Comparison of ENCODE assay signal across 17 cellular contexts in the genomic region with DNA sequence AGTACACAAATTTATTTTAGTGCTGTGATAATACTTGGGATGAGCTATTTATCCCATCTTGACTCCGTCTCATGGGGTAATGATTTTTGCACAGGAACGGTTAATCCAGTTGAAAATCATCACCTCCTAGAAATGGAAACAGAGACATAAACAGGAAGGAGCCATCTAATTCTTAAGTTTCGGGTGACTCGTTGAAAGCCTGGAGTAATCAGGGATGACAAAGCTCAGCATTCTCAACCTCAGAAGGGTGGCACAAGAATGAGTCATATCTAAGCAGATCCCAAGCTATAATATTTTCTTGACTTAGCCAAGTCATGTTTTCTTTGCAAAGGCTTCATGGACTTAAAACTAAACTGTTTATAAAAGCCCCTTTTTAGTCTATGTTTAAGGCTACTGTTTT.
A peak's percentile ranks its signal among the peaks of the same experiment; 100 is the strongest.
DNase-seq lines count a peak whose midpoint lies in the region; ATAC-seq, FAIRE-seq and TF ChIP-seq lines count a peak whose summit lies in the region.
"Had no signal": no experiment of that assay in that cellular context is flagged by ENCODE, and none has a peak within 500 bp of the region (broad histone marks: within the 10 kb centered on the region; RNA-seq: fewer than 3 reads in every experiment).

No MANE protein-coding gene starts in this region.

- TSS peak; percentile 86 for BruUV-seq in MCF 10A (replicated peaks; lab: Mats Ljungman, UMichigan)

- POLR2A ChIA-PET in MCF 10A (lab: Yijun Ruan, JAX) = interaction anchor here (0.6 to 0.9 kb wide), 2 partner anchors 71 to 125 kb away, joined by 3 read pairs; no protein-coding TSS in a partner anchor

- H3K4me1 Mint-ChIP-seq in MCF 10A (ENCODE audit: insufficient read depth, unreplicated experiment) = no peaks in the 10 kb centered on the region
- no peaks in the 10 kb centered on the region for H3K4me1 Mint-ChIP-seq in activated T-helper 17 cell treated with anti-CD3 and anti-CD28 coated beads, Interleukin-2, amount 50 U/mL, for 72 hours
- H3K4me1 Mint-ChIP-seq: naive thymus-derived CD4-positive, alpha-beta T cell had no signal

- H3K9me3 Mint-ChIP-seq in MCF 10A (ENCODE audit: unreplicated experiment) = no peaks in the 10 kb centered on the region
- H3K9me3 Mint-ChIP-seq in activated T-helper 17 cell treated with anti-CD3 and anti-CD28 coated beads, Interleukin-2, amount 50 U/mL, for 72 hours = no peaks in the 10 kb centered on the region
- H3K9me3 Mint-ChIP-seq: endodermal cell, WTC11 had no signal

- FAIRE-seq in urothelium cell line (lab: Jason Lieb, UNC) = no peak
- FAIRE-seq: A204.1 had no signal

- DNase-seq in MCF 10A (ENCODE audit: unreplicated experiment) = peak; percentile 30
- no peak for DNase-seq in breast epithelium (ENCODE audit: low spot score in 2 of 2)
- peak; percentile 9 for DNase-seq in foreskin melanocyte
- peak; percentile 56 for DNase-seq in urothelium cell line (ENCODE audit: low spot score)
- no peak for DNase-seq in putamen (ENCODE audit: low spot score)
- no peak for DNase-seq in activated CD4-positive, CD25-positive, alpha-beta regulatory T cell treated with anti-CD3 and anti-CD28 coated beads, Interleukin-2, amount 50 U/mL, for 72 hours
- no peak for DNase-seq in NCI-H187 (lab: John Stamatoyannopoulos, UW)
- DNase-seq: aorta; endodermal cell; MG63; naive thymus-derived CD4-positive, alpha-beta T cell; NCI-H524; spleen had no signal

- H3K27me3 ChIP-seq in breast epithelium = no peaks in the 10 kb centered on the region
- H3K27me3 ChIP-seq: MG63, spleen had no signal

- no peaks in the 10 kb centered on the region for H3K4me1 ChIP-seq in breast epithelium
- H3K4me1 ChIP-seq: spleen had no signal

- H3K4me3 ChIP-seq in breast epithelium = no peak overlapping the region
- H3K4me3 ChIP-seq: MG63, spleen had no signal

- intact Hi-C loops in MCF 10A (cut with micrococcal nuclease) (no loop called here), breast epithelium (cut with DNase I; ENCODE audit: low total_unique reads) (no loop called here)

- H3K36me3 Mint-ChIP-seq in MCF 10A (ENCODE audit: insufficient read depth, unreplicated experiment) = no peaks in the 10 kb centered on the region
- no peaks in the 10 kb centered on the region for H3K36me3 Mint-ChIP-seq in activated T-helper 17 cell treated with anti-CD3 and anti-CD28 coated beads, Interleukin-2, amount 50 U/mL, for 72 hours (ENCODE audit: low read depth)
- H3K36me3 Mint-ChIP-seq: naive thymus-derived CD4-positive, alpha-beta T cell; type B pancreatic cell; WTC11 had no signal

- no peak for TF ChIP-seq POLR2A in breast epithelium (IDR thresholded peaks at IDR 0.05)

- H3K4me3 Mint-ChIP-seq in MCF 10A (ENCODE audit: unreplicated experiment) = no peak overlapping the region
- no peak overlapping the region for H3K4me3 Mint-ChIP-seq in activated T-helper 17 cell treated with anti-CD3 and anti-CD28 coated beads, Interleukin-2, amount 50 U/mL, for 72 hours
- H3K4me3 Mint-ChIP-seq: endodermal cell; naive thymus-derived CD4-positive, alpha-beta T cell; type B pancreatic cell; WTC11 had no signal

- TF ChIP-seq CTCF in MCF 10A (IDR thresholded peaks at IDR 0.05; ENCODE audit: unreplicated experiment) (no peak), breast epithelium (IDR thresholded peaks at IDR 0.05) (no peak)

- H3K9me3 ChIP-seq in breast epithelium = no peaks in the 10 kb centered on the region
- H3K9me3 ChIP-seq: MG63, spleen had no signal

- H3K27me3 Mint-ChIP-seq in MCF 10A (ENCODE audit: insufficient read depth, unreplicated experiment) = peaks cover 35% of the 10 kb centered on the region
- peaks cover 13% of the 10 kb centered on the region for H3K27me3 Mint-ChIP-seq in activated T-helper 17 cell treated with anti-CD3 and anti-CD28 coated beads, Interleukin-2, amount 50 U/mL, for 72 hours

- CTCF ChIA-PET in MCF 10A (lab: Yijun Ruan, JAX) = no interaction called here

- no peak overlapping the region for H3K27ac ChIP-seq in breast epithelium
- H3K27ac ChIP-seq: spleen had no signal

- ATAC-seq in activated T-helper 17 cell treated with anti-CD3 and anti-CD28 coated beads, Interleukin-2, amount 50 U/mL, for 72 hours (replicated peaks) = peak; percentile 35
- ATAC-seq: naive thymus-derived CD4-positive, alpha-beta T cell; WTC11 had no signal

- no peaks in the 10 kb centered on the region for H3K36me3 ChIP-seq in breast epithelium
- H3K36me3 ChIP-seq: MG63, spleen had no signal

- no peak overlapping the region for H3K27ac Mint-ChIP-seq in MCF 10A (ENCODE audit: low read depth, unreplicated experiment)
- H3K27ac Mint-ChIP-seq in activated T-helper 17 cell treated with anti-CD3 and anti-CD28 coated beads, Interleukin-2, amount 50 U/mL, for 72 hours = no peak overlapping the region
- H3K27ac Mint-ChIP-seq: endodermal cell; naive thymus-derived CD4-positive, alpha-beta T cell; type B pancreatic cell; WTC11 had no signal

Comparison
In these comparisons a context has a peak if more than half of its experiments do, and no peak if none do; other contexts are left out.
1. DNase-seq: peak in MCF 10A (single experiment), foreskin melanocyte (single experiment) and urothelium cell line (single experiment); none in breast epithelium (0 of 2), putamen (single experiment), activated CD4-positive, CD25-positive, alpha-beta regulatory T cell treated with anti-CD3 and anti-CD28 coated beads, Interleukin-2, amount 50 U/mL, for 72 hours (single experiment) and NCI-H187 (0 of 2).